1 cellular context compared by ENCODE assay signal in the genomic region with DNA sequence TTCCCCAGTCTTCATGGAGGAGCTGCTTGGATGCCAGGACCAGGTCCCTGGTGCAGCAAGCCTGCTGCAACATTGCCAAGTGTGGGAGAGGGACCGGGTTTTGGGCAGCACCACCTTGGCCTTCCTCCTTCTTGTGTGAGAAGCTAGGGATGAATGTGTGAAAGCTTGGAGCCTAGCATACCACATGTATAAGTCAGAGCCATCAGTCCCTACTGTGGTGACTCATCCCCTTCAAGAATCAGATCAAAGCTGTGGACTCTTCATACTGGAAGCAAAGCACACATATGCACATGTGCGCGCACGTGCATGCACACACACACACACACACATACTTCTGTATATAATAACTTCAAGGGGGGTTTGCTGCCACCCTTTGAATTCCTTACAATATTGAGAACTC.
TF ChIP-seq lines count a peak whose summit lies in the region.

No MANE protein-coding gene starts in this region.

TF ChIP-seq in HepG2, 621 proteins besides CTCF, POLR2A, EP300 and RAD21 (continued from another document and continues in another):
- TF ChIP-seq, protein P1, sequence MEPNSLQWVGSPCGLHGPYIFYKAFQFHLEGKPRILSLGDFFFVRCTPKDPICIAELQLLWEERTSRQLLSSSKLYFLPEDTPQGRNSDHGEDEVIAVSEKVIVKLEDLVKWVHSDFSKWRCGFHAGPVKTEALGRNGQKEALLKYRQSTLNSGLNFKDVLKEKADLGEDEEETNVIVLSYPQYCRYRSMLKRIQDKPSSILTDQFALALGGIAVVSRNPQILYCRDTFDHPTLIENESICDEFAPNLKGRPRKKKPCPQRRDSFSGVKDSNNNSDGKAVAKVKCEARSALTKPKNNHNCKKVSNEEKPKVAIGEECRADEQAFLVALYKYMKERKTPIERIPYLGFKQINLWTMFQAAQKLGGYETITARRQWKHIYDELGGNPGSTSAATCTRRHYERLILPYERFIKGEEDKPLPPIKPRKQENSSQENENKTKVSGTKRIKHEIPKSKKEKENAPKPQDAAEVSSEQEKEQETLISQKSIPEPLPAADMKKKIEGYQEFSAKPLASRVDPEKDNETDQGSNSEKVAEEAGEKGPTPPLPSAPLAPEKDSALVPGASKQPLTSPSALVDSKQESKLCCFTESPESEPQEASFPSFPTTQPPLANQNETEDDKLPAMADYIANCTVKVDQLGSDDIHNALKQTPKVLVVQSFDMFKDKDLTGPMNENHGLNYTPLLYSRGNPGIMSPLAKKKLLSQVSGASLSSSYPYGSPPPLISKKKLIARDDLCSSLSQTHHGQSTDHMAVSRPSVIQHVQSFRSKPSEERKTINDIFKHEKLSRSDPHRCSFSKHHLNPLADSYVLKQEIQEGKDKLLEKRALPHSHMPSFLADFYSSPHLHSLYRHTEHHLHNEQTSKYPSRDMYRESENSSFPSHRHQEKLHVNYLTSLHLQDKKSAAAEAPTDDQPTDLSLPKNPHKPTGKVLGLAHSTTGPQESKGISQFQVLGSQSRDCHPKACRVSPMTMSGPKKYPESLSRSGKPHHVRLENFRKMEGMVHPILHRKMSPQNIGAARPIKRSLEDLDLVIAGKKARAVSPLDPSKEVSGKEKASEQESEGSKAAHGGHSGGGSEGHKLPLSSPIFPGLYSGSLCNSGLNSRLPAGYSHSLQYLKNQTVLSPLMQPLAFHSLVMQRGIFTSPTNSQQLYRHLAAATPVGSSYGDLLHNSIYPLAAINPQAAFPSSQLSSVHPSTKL (CRISPR knock-in tag; IDR thresholded peaks at IDR 0.05), result 0 out of 2 replicates have a peak, but pooled peaks have one; percentile 10
- TF ChIP-seq, protein P2, sequence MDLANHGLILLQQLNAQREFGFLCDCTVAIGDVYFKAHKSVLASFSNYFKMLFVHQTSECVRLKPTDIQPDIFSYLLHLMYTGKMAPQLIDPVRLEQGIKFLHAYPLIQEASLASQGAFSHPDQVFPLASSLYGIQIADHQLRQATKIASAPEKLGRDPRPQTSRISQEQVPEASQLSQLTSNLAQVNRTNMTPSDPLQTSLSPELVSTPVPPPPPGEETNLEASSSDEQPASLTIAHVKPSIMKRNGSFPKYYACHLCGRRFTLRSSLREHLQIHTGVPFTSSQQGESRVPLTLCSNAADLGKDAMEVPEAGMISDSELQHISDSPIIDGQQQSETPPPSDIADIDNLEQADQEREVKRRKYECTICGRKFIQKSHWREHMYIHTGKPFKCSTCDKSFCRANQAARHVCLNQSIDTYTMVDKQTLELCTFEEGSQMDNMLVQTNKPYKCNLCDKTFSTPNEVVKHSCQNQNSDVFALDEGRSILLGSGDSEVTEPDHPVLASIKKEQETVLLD (CRISPR knock-in tag; IDR thresholded peaks at IDR 0.05; ENCODE audit: low read depth), result no peak
- TF ChIP-seq, protein P3, sequence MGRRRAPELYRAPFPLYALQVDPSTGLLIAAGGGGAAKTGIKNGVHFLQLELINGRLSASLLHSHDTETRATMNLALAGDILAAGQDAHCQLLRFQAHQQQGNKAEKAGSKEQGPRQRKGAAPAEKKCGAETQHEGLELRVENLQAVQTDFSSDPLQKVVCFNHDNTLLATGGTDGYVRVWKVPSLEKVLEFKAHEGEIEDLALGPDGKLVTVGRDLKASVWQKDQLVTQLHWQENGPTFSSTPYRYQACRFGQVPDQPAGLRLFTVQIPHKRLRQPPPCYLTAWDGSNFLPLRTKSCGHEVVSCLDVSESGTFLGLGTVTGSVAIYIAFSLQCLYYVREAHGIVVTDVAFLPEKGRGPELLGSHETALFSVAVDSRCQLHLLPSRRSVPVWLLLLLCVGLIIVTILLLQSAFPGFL (CRISPR knock-in tag; IDR thresholded peaks at IDR 0.05), result no peak
- TF ChIP-seq, protein P4, sequence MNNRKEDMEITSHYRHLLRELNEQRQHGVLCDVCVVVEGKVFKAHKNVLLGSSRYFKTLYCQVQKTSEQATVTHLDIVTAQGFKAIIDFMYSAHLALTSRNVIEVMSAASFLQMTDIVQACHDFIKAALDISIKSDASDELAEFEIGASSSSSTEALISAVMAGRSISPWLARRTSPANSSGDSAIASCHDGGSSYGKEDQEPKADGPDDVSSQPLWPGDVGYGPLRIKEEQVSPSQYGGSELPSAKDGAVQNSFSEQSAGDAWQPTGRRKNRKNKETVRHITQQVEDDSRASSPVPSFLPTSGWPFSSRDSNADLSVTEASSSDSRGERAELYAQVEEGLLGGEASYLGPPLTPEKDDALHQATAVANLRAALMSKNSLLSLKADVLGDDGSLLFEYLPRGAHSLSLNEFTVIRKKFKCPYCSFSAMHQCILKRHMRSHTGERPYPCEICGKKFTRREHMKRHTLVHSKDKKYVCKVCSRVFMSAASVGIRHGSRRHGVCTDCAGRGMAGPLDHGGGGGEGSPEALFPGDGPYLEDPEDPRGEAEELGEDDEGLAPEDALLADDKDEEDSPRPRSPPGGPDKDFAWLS (CRISPR knock-in tag; IDR thresholded peaks at IDR 0.05; ENCODE audit: borderline replicate concordance), result no peak
- TF ChIP-seq BHLHE40 (IDR thresholded peaks at IDR 0.05; ENCODE audit: low read length), result peak; percentile 91
- no peak for TF ChIP-seq SIN3A (IDR thresholded peaks at IDR 0.05; ENCODE audit: borderline replicate concordance, low read depth, low read length)
- no peak for TF ChIP-seq PAF1 (CRISPR knock-in tag; IDR thresholded peaks at IDR 0.05)
- TF ChIP-seq SAFB2 (CRISPR knock-in tag; IDR thresholded peaks at IDR 0.05; ENCODE audit: borderline replicate concordance, low read depth), result no peak
- TF ChIP-seq ZFP36L1 (CRISPR knock-in tag; IDR thresholded peaks at IDR 0.05), result no peak
- TF ChIP-seq, protein P5, sequence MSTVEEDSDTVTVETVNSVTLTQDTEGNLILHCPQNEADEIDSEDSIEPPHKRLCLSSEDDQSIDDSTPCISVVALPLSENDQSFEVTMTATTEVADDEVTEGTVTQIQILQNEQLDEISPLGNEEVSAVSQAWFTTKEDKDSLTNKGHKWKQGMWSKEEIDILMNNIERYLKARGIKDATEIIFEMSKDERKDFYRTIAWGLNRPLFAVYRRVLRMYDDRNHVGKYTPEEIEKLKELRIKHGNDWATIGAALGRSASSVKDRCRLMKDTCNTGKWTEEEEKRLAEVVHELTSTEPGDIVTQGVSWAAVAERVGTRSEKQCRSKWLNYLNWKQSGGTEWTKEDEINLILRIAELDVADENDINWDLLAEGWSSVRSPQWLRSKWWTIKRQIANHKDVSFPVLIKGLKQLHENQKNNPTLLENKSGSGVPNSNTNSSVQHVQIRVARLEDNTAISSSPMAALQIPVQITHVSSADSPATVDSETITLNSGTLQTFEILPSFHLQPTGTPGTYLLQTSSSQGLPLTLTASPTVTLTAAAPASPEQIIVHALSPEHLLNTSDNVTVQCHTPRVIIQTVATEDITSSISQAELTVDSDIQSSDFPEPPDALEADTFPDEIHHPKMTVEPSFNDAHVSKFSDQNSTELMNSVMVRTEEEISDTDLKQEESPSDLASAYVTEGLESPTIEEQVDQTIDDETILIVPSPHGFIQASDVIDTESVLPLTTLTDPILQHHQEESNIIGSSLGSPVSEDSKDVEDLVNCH (CRISPR knock-in tag; IDR thresholded peaks at IDR 0.05), result no peak
- TF ChIP-seq PCBP2 (optimal IDR thresholded peaks at IDR 0.05; ENCODE audit: low read depth, low read length, poor library complexity, severe bottlenecking), result no peak
- TF ChIP-seq, protein P6, sequence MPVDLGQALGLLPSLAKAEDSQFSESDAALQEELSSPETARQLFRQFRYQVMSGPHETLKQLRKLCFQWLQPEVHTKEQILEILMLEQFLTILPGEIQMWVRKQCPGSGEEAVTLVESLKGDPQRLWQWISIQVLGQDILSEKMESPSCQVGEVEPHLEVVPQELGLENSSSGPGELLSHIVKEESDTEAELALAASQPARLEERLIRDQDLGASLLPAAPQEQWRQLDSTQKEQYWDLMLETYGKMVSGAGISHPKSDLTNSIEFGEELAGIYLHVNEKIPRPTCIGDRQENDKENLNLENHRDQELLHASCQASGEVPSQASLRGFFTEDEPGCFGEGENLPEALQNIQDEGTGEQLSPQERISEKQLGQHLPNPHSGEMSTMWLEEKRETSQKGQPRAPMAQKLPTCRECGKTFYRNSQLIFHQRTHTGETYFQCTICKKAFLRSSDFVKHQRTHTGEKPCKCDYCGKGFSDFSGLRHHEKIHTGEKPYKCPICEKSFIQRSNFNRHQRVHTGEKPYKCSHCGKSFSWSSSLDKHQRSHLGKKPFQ (CRISPR knock-in tag; IDR thresholded peaks at IDR 0.05; ENCODE audit: insufficient replicate concordance), result no peak
- TF ChIP-seq, protein P7, sequence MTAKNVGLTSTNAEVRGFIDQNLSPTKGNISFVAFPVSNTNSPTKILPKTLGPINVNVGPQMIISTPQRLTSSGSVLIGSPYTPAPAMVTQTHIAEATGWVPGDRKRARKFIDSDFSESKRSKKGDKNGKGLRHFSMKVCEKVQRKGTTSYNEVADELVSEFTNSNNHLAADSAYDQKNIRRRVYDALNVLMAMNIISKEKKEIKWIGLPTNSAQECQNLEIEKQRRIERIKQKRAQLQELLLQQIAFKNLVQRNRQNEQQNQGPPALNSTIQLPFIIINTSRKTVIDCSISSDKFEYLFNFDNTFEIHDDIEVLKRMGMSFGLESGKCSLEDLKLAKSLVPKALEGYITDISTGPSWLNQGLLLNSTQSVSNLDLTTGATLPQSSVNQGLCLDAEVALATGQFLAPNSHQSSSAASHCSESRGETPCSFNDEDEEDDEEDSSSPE (CRISPR knock-in tag; IDR thresholded peaks at IDR 0.05), result no peak
- TF ChIP-seq DNMT3B (CRISPR knock-in tag; conservative IDR thresholded peaks at IDR 0.05), result no peak
- TF ChIP-seq, protein P8, sequence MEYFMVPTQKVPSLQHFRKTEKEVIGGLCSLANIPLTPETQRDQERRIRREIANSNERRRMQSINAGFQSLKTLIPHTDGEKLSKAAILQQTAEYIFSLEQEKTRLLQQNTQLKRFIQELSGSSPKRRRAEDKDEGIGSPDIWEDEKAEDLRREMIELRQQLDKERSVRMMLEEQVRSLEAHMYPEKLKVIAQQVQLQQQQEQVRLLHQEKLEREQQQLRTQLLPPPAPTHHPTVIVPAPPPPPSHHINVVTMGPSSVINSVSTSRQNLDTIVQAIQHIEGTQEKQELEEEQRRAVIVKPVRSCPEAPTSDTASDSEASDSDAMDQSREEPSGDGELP (IDR thresholded peaks at IDR 0.05; ENCODE audit: borderline replicate concordance, low read depth), result no peak
- no peak for TF ChIP-seq MTF1 (CRISPR knock-in tag; IDR thresholded peaks at IDR 0.05)
- no peak for TF ChIP-seq JUNB (CRISPR knock-in tag; IDR thresholded peaks at IDR 0.05; ENCODE audit: borderline replicate concordance)
- TF ChIP-seq, protein P9, sequence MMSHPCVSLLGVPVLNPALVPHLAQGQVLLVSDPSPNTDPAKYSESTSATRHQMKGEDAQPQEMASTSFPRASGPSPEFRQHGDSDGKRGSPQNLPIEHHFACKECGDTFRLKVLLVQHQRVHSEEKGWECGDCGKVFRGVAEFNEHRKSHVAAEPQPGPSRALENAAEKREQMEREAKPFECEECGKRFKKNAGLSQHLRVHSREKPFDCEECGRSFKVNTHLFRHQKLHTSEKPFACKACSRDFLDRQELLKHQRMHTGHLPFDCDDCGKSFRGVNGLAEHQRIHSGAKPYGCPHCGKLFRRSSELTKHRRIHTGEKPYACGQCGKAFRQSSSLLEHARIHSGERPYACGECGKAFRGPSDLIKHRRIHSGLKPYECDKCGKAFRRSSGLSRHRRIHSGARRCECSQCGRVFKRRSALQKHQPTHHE (CRISPR knock-in tag; IDR thresholded peaks at IDR 0.05; ENCODE audit: borderline replicate concordance), result no peak
- TF ChIP-seq, protein P10, sequence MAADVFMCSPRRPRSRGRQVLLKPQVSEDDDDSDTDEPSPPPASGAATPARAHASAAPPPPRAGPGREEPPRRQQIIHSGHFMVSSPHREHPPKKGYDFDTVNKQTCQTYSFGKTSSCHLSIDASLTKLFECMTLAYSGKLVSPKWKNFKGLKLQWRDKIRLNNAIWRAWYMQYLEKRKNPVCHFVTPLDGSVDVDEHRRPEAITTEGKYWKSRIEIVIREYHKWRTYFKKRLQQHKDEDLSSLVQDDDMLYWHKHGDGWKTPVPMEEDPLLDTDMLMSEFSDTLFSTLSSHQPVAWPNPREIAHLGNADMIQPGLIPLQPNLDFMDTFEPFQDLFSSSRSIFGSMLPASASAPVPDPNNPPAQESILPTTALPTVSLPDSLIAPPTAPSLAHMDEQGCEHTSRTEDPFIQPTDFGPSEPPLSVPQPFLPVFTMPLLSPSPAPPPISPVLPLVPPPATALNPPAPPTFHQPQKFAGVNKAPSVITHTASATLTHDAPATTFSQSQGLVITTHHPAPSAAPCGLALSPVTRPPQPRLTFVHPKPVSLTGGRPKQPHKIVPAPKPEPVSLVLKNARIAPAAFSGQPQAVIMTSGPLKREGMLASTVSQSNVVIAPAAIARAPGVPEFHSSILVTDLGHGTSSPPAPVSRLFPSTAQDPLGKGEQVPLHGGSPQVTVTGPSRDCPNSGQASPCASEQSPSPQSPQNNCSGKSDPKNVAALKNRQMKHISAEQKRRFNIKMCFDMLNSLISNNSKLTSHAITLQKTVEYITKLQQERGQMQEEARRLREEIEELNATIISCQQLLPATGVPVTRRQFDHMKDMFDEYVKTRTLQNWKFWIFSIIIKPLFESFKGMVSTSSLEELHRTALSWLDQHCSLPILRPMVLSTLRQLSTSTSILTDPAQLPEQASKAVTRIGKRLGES (CRISPR knock-in tag; IDR thresholded peaks at IDR 0.05; ENCODE audit: borderline replicate concordance), result no peak
- TF ChIP-seq, protein P11, sequence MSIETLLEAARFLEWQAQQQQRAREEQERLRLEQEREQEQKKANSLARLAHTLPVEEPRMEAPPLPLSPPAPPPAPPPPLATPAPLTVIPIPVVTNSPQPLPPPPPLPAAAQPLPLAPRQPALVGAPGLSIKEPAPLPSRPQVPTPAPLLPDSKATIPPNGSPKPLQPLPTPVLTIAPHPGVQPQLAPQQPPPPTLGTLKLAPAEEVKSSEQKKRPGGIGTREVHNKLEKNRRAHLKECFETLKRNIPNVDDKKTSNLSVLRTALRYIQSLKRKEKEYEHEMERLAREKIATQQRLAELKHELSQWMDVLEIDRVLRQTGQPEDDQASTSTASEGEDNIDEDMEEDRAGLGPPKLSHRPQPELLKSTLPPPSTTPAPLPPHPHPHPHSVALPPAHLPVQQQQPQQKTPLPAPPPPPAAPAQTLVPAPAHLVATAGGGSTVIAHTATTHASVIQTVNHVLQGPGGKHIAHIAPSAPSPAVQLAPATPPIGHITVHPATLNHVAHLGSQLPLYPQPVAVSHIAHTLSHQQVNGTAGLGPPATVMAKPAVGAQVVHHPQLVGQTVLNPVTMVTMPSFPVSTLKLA (IDR thresholded peaks at IDR 0.05), result peak; percentile 14; the same call in 1 of the 2 replicates
- no peak for TF ChIP-seq ZNF780A (CRISPR knock-in tag; IDR thresholded peaks at IDR 0.05)
- TF ChIP-seq ZNF782 (CRISPR knock-in tag; IDR thresholded peaks at IDR 0.05; ENCODE audit: borderline replicate concordance), result no peak
- TF ChIP-seq SNAI1 (CRISPR knock-in tag; IDR thresholded peaks at IDR 0.05; ENCODE audit: borderline replicate concordance), result no peak
- no peak for TF ChIP-seq ZNF136 (CRISPR knock-in tag; IDR thresholded peaks at IDR 0.05; ENCODE audit: low read depth)
- TF ChIP-seq ZNF337 (CRISPR knock-in tag; IDR thresholded peaks at IDR 0.05; ENCODE audit: borderline replicate concordance, low read depth), result no peak
- TF ChIP-seq, protein P12, sequence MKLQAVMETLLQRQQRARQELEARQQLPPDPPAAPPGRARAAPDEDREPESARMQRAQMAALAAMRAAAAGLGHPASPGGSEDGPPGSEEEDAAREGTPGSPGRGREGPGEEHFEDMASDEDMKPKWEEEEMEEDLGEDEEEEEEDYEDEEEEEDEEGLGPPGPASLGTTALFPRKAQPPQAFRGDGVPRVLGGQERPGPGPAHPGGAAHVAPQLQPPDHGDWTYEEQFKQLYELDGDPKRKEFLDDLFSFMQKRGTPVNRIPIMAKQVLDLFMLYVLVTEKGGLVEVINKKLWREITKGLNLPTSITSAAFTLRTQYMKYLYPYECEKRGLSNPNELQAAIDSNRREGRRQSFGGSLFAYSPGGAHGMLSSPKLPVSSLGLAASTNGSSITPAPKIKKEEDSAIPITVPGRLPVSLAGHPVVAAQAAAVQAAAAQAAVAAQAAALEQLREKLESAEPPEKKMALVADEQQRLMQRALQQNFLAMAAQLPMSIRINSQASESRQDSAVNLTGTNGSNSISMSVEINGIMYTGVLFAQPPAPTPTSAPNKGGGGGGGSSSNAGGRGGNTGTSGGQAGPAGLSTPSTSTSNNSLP (IDR thresholded peaks at IDR 0.05; ENCODE audit: low read depth, low read length), result 0 out of 2 replicates have a peak, but pooled peaks have one; percentile 15
- peak; percentile 24; the same call in 1 of the 2 replicates for TF ChIP-seq TBX3 (IDR thresholded peaks at IDR 0.05; ENCODE audit: borderline replicate concordance)
- TF ChIP-seq RXRA (CRISPR knock-in tag; IDR thresholded peaks at IDR 0.05), result no peak
